Comparison of ENCODE assay signal across 21 cellular contexts in the genomic region with DNA sequence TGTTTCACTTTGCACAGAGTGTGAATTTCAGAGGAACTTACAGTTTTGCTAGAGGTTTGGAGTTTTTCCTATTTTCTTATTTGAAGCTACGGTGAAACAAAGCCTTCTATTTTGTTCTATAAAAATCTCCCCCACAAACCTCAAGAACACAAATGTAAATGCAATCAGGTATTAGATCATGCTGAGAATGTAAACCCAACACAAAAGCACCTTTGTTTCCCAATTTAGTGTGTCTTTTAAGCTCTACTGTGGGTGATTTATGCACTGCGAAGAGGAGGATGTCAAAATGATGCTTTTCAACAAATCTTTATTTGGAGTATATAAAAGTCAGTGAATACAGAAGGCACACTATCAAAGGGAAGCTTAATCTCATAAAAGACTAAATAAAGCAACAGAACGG. TPM values are rescaled to one million over a fixed set of nuclear protein-coding genes. Genes with fewer than 3 reads are reported as not detected.
"Had no signal": no experiment of that assay in that cellular context is flagged by ENCODE, and none has a peak within 500 bp of the region (broad histone marks: within the 10 kb centered on the region; RNA-seq: fewer than 3 reads in every experiment).

No MANE protein-coding gene starts in this region.

- ATAC-seq: esophagus mucosa; heart left ventricle; mucosa of descending colon; naive thymus-derived CD8-positive, alpha-beta T cell had no signal

- H3K27me3 ChIP-seq: vagina had no signal

- H3K27ac ChIP-seq: heart left ventricle, right atrium auricular region, vagina had no signal

- H3K36me3 ChIP-seq: heart left ventricle, right atrium auricular region, vagina had no signal

- DNase-seq: cortex of kidney; dorsolateral prefrontal cortex; effector CD8-positive, alpha-beta T cell; heart left ventricle; hippocampal formation; kidney glomerular epithelial cell; mucosa of descending colon; naive thymus-derived CD8-positive, alpha-beta T cell; small intestine; stimulated activated CD4-positive, alpha-beta T cell treated with anti-CD3 and anti-CD28 coated beads, Interleukin-2, amount 100 ng/mL, for 48 hours; stimulated activated naive CD4-positive, alpha-beta T cell treated with Interleukin-2 at 50 U/mL for 16 hours had no signal

- H3K9me3 ChIP-seq: heart left ventricle, mucosa of descending colon, right atrium auricular region, vagina had no signal

- H3K4me3 ChIP-seq: dorsolateral prefrontal cortex, heart left ventricle, mucosa of descending colon, right atrium auricular region, vagina had no signal

- H3K9me3 Mint-ChIP-seq: naive thymus-derived CD8-positive, alpha-beta T cell; type B pancreatic cell had no signal

- FAIRE-seq: endometrium, frontal cortex, islet of Langerhans, small intestine had no signal

- H3K36me3 Mint-ChIP-seq: type B pancreatic cell had no signal

- H3K27ac Mint-ChIP-seq: naive thymus-derived CD8-positive, alpha-beta T cell; type B pancreatic cell had no signal

- H3K4me3 Mint-ChIP-seq: naive thymus-derived CD8-positive, alpha-beta T cell; type B pancreatic cell had no signal

RNA-seq across cellular contexts. Expression of gene DRD1, which starts 4.3 kb away (rescaled TPM):
- total RNA-seq: esophagus mucosa; glomerular endothelial cell; lung microvascular endothelial cell; naive thymus-derived CD8-positive, alpha-beta T cell; osteocyte; right atrium auricular region; vagina had no signal
- polyA plus RNA-seq: heart left ventricle; naive thymus-derived CD8-positive, alpha-beta T cell had no signal
